Comparison of ENCODE assay signal across 24 cellular contexts in the genomic region with DNA sequence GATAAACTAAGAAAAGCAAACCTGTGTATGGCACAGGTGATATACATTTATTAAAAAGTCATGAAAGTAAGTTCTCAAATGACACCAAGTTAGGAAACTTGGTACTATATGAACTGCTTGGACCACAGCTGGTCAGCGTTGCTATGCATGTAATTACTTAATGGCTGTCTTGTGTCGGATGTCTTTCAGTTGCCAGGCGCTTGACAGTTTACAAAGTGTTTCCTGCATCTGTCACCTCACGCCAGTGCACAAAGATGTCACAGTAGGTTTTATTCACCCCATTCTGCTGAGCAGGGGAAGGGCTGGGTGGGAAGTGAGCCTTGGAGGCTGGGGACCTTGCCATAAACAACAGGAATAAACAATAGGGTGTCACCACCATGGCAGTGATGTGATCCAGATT. TPM values are rescaled to one million over a fixed set of nuclear protein-coding genes. Genes with fewer than 3 reads are reported as not detected.
"Had no signal": no experiment of that assay in that cellular context is flagged by ENCODE, and none has a peak within 500 bp of the region (broad histone marks: within the 10 kb centered on the region; RNA-seq: fewer than 3 reads in every experiment).

No MANE protein-coding gene starts in this region.

- DNase-seq: IMR-90; Karpas-422; KG1; MG63; NCI-H1092; NCI-H1105 treated with DMSO at 0.1 percent for 48 hours; NCI-H1417 treated with DMSO at 0.1 percent for 48 hours; NCI-H1694; NCI-H187 treated with DMSO at 0.1 percent for 48 hours; NCI-H2029 treated with DMSO at 0.1 percent for 48 hours; NCI-H226; NCI-H446; NCI-H510A; NCI-H524 treated with DMSO at 0.1 percent for 48 hours; NCI-H774; NK-92 treated with Interleukin-12 subunit alpha and Interleukin-12 subunit beta, amount 100 ng/mL, for 24 hours; PC-3; SHP77; T-helper 1 cell; T-helper 17 cell had no signal

- ATAC-seq: HepG2, Panc1, PC-3, SK-N-SH treated with all-trans-retinoic acid at 6 μM for 48 hours, T-helper 17 cell had no signal

RNA-seq across cellular contexts. Expression of a gene that starts 35.8 kb away (rescaled TPM):
- total RNA-seq: HepG2, HT-29 had no signal
